Comparison of ENCODE assay signal across 2 cellular contexts in genomic region chr19:58351558-58351878, GRCh38.
TF ChIP-seq lines count a peak whose summit lies in the region.

No MANE protein-coding gene starts in this region.

TF ChIP-seq in liver, 16 proteins besides CTCF, POLR2A, EP300 and RAD21:
- TF ChIP-seq FOXA2 (IDR thresholded peaks at IDR 0.05) (no peak), HNF4A (conservative IDR thresholded peaks at IDR 0.05) (peak; percentile 69 to 71), FOXA1 (IDR thresholded peaks at IDR 0.05) (no peak), RXRA (IDR thresholded peaks at IDR 0.05) (peak in 1 of 2 donors; percentile 22), SP1 (IDR thresholded peaks at IDR 0.05) (no peak), YY1 (IDR thresholded peaks at IDR 0.05) (no peak), NR2F2 (IDR thresholded peaks at IDR 0.05) (no peak), TAF1 (conservative IDR thresholded peaks at IDR 0.05) (no peak), EGR1 (IDR thresholded peaks at IDR 0.05; ENCODE audit: low read depth in 2 of 2) (no peak), ATF3 (IDR thresholded peaks at IDR 0.05) (no peak), MAX (IDR thresholded peaks at IDR 0.05) (no peak), REST (IDR thresholded peaks at IDR 0.05) (no peak), HNF4G (IDR thresholded peaks at IDR 0.05) (no peak), JUND (IDR thresholded peaks at IDR 0.05) (no peak), GABPA (IDR thresholded peaks at IDR 0.05 in 1 of 2, conservative IDR thresholded peaks at IDR 0.05 in 1 of 2) (no peak), ZBTB33 (IDR thresholded peaks at IDR 0.05) (no peak)

TF ChIP-seq in HepG2, 621 proteins besides CTCF, POLR2A, EP300 and RAD21:
- TF ChIP-seq FOXP1 (IDR thresholded peaks at IDR 0.05) = no peak
- no peak for TF ChIP-seq FOXP1 (CRISPR knock-in tag; IDR thresholded peaks at IDR 0.05)
